Comparison of ENCODE assay signal across 18 cellular contexts in the genomic region with DNA sequence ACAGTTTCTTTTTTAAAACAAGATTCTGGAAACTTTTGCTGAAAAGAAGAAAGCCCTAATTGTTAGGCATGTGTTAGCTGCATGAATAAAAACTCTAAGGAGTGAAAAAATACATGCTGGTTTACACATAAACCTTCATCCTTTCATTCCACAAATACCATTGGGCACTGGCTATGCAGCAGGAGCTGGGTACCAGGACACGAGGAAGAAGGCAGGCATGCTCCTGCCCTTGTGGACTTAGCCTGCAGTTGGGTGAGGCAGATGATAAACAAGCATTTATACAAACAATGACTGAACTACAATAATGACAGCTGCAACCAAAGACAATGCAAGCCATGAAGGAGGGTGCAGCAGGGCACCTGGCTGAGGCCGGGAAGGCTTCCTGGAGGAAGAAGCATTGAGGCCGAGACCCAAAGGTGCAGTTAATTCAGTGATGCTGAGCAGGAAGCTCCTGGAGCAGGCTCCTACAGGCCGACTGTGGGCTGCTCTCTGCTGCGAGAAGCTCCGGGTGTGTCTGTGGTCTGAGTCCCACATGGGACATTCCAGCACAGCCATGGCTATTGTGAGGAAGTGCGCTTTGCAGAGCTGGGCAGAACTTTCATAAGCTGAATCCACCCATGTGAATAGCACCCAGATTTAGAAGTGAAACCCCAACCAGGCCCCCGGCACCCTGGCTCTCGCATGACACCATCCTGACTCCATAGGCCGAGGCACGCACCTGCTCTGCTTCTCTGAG. TPM values are rescaled to one million over a fixed set of nuclear protein-coding genes. Genes with fewer than 3 reads are reported as not detected.
DNase-seq lines count a peak whose midpoint lies in the region; ATAC-seq, FAIRE-seq and TF ChIP-seq lines count a peak whose summit lies in the region.
"Had no signal": no experiment of that assay in that cellular context is flagged by ENCODE, and none has a peak within 500 bp of the region (broad histone marks: within the 10 kb centered on the region; RNA-seq: fewer than 3 reads in every experiment).

No MANE protein-coding gene starts in this region.

- peak overlapping the region; percentile 36 for H3K4me2 ChIP-seq in MM.1S (ENCODE audit: low read depth, low read length)

- 0 out of 2 replicates have a peak overlapping the region, but pooled peaks have one; percentile 2 for H3K27ac ChIP-seq in MM.1S (ENCODE audit: low read length)
- H3K27ac ChIP-seq: breast epithelium had no signal

- H3K27me3 ChIP-seq in MM.1S (replicated peaks; ENCODE audit: insufficient read depth, low read length) = no peaks in the 10 kb centered on the region
- H3K27me3 ChIP-seq: breast epithelium had no signal

- peak; percentile 84 for DNase-seq in DMS53 (lab: John Stamatoyannopoulos, UW)
- DNase-seq in MM.1S = peak; percentile 45
- DNase-seq in SW480 (ENCODE audit: low spot score) = peak; percentile 71
- DNase-seq in myocyte (ENCODE audit: low read depth) = peak; percentile 68
- no peak for DNase-seq in frontal cortex (ENCODE audit: low spot score in 2 of 2)
- no peak for DNase-seq in activated naive CD4-positive, alpha-beta T cell treated with anti-CD3 and anti-CD28 coated beads, Interleukin-2, amount 10 ng/mL, durations not matched to agents 7 days and 5 days
- DNase-seq: activated B cell treated with CpG ODN at 0.5 μM for 24 hours; DMS153; effector CD4-positive, alpha-beta T cell; left ventricle myocardium superior; naive thymus-derived CD8-positive, alpha-beta T cell; NCI-H1417; NCI-H446 treated with DMSO at 0.1 percent for 48 hours had no signal

- no peaks in the 10 kb centered on the region for H3K4me1 Mint-ChIP-seq in activated naive CD4-positive, alpha-beta T cell treated with anti-CD3 and anti-CD28 coated beads, Interleukin-2, amount 10 ng/mL, durations not matched to agents 7 days and 5 days
- H3K4me1 Mint-ChIP-seq: activated B cell treated with CpG ODN at 0.5 μM for 24 hours, B cell had no signal

- H3K27me3 Mint-ChIP-seq in activated naive CD4-positive, alpha-beta T cell treated with anti-CD3 and anti-CD28 coated beads, Interleukin-2, amount 10 ng/mL, durations not matched to agents 7 days and 5 days = peaks cover 4% of the 10 kb centered on the region
- H3K27me3 Mint-ChIP-seq: activated B cell treated with CpG ODN at 0.5 μM for 24 hours; activated naive CD8-positive, alpha-beta T cell; B cell; naive thymus-derived CD8-positive, alpha-beta T cell had no signal

- no peaks in the 10 kb centered on the region for H3K79me2 ChIP-seq in MM.1S (ENCODE audit: low read length)

- no peak overlapping the region for H2AFZ ChIP-seq in MM.1S (ENCODE audit: low read length)

- no peak overlapping the region for H3K9ac ChIP-seq in MM.1S (ENCODE audit: low read length)

- peaks cover 6% of the 10 kb centered on the region for H3K9me3 Mint-ChIP-seq in activated naive CD4-positive, alpha-beta T cell treated with anti-CD3 and anti-CD28 coated beads, Interleukin-2, amount 10 ng/mL, durations not matched to agents 7 days and 5 days

- H3K9me3 ChIP-seq in MM.1S (replicated peaks; ENCODE audit: insufficient read depth, low read length) = no peaks in the 10 kb centered on the region

- no peaks in the 10 kb centered on the region for H3F3A ChIP-seq in MM.1S (ENCODE audit: insufficient read depth, low read length)

- ATAC-seq in HG02610 (IDR thresholded peaks at IDR 0.05; ENCODE audit: unreplicated experiment) = no peak
- ATAC-seq: left ventricle myocardium superior; naive thymus-derived CD8-positive, alpha-beta T cell had no signal

- peaks cover 17% of the 10 kb centered on the region for H3K4me1 ChIP-seq in MM.1S (ENCODE audit: low read length)
- H3K4me1 ChIP-seq: breast epithelium had no signal

- H4K20me1 ChIP-seq in MM.1S (ENCODE audit: insufficient read depth, low read length) = no peaks in the 10 kb centered on the region

- H3K4me3 ChIP-seq in MM.1S (ENCODE audit: low read length) = no peak overlapping the region
- H3K4me3 ChIP-seq: breast epithelium had no signal

- no peaks in the 10 kb centered on the region for H3K9me2 ChIP-seq in MM.1S (replicated peaks; ENCODE audit: insufficient read depth, low read length)

- CTCF ChIA-PET in activated naive CD4-positive, alpha-beta T cell treated with anti-CD3 and anti-CD28 coated beads, Interleukin-2, amount 10 ng/mL, durations not matched to agents 7 days and 5 days (lab: Charles Lee) = no interaction called here

- H3K4me3 Mint-ChIP-seq in activated naive CD4-positive, alpha-beta T cell treated with anti-CD3 and anti-CD28 coated beads, Interleukin-2, amount 10 ng/mL, durations not matched to agents 7 days and 5 days = no peak overlapping the region
- H3K4me3 Mint-ChIP-seq: activated B cell treated with CpG ODN at 0.5 μM for 24 hours; activated naive CD8-positive, alpha-beta T cell; B cell; naive thymus-derived CD8-positive, alpha-beta T cell had no signal

- FAIRE-seq in frontal cortex (lab: Jason Lieb, UNC) = no peak
- FAIRE-seq: RCC 7860 had no signal

- H3K36me3 Mint-ChIP-seq in activated naive CD4-positive, alpha-beta T cell treated with anti-CD3 and anti-CD28 coated beads, Interleukin-2, amount 10 ng/mL, durations not matched to agents 7 days and 5 days = no peaks in the 10 kb centered on the region

- no peak for TF ChIP-seq CTCF in MM.1S (IDR thresholded peaks at IDR 0.05; ENCODE audit: low read length)

- no peak overlapping the region for H3K27ac Mint-ChIP-seq in activated naive CD4-positive, alpha-beta T cell treated with anti-CD3 and anti-CD28 coated beads, Interleukin-2, amount 10 ng/mL, durations not matched to agents 7 days and 5 days
- H3K27ac Mint-ChIP-seq: activated B cell treated with CpG ODN at 0.5 μM for 24 hours; activated naive CD8-positive, alpha-beta T cell; B cell had no signal

- no peaks in the 10 kb centered on the region for H3K36me3 ChIP-seq in MM.1S (replicated peaks; ENCODE audit: insufficient read depth, low read length)
- H3K36me3 ChIP-seq: breast epithelium had no signal

RNA-seq across cellular contexts. Expression of a gene that starts 44.0 kb away (rescaled TPM):
- total RNA-seq in myocyte (39.3 and 56.4 TPM in 2 replicates), frontal cortex (17.5 TPM)
- polyA plus RNA-seq in myocyte (2012) = 62.3 TPM

Comparison
In these comparisons a context has a peak if more than half of its experiments do, and no peak if none do; other contexts are left out.
1. DNase-seq: peak in DMS53 (single experiment), MM.1S (single experiment), SW480 (single experiment) and myocyte (single experiment); none in frontal cortex (0 of 2) and activated naive CD4-positive, alpha-beta T cell treated with anti-CD3 and anti-CD28 coated beads, Interleukin-2, amount 10 ng/mL, durations not matched to agents 7 days and 5 days (single experiment).